9 cellular contexts compared by ENCODE assay signal in the genomic region with DNA sequence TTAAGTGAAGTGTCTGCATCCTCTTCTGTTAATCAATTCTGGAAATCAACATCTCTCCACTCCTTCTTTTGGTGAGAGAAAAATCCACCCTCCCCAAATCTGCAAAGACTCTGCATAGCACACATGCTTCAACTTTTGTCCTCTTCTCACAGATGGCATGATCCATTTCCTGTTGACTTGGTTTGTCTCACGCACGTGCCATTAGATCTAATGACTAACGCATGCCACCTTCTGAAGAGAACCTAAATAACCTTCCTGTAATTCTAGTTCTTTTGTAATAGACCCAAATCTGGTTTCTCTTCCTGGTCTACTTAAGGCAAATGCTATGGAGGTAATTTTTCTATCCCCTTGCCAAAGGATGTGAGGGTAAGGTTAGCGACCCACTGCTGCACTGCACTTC. TPM values are rescaled to one million over a fixed set of nuclear protein-coding genes. Genes with fewer than 3 reads are reported as not detected.
DNase-seq lines count a peak whose midpoint lies in the region; ATAC-seq, FAIRE-seq and TF ChIP-seq lines count a peak whose summit lies in the region.
"Had no signal": no experiment of that assay in that cellular context is flagged by ENCODE, and none has a peak within 500 bp of the region (broad histone marks: within the 10 kb centered on the region; RNA-seq: fewer than 3 reads in every experiment).

No MANE protein-coding gene starts in this region.

- dilution Hi-C loops in endothelial cell of umbilical vein (cut with MboI; ENCODE audit: extremely low pct_ligation_motif_present, low sequenced_read_pairs): no loop called here

- H3K79me2 ChIP-seq in PC-3 (ENCODE audit: low read length): no peaks in the 10 kb centered on the region
- no peaks in the 10 kb centered on the region for H3K79me2 ChIP-seq in endothelial cell of umbilical vein (ENCODE audit: control insufficient read depth, insufficient read depth, low read length)

- H3K9ac ChIP-seq in PC-3 (ENCODE audit: low read length): no peak overlapping the region
- H3K9ac ChIP-seq in endothelial cell of umbilical vein (replicated peaks; ENCODE audit: extremely low read depth, insufficient read depth, low read length): peak overlapping the region; percentile 3

- POLR2A ChIA-PET in PC-3 (lab: Charles Lee; ENCODE audit: unreplicated experiment): no interaction called here
- POLR2A ChIA-PET in endothelial cell of umbilical vein (lab: Charles Lee): no interaction called here

- no peak for TF ChIP-seq CTCF in GM12865 (IDR thresholded peaks at IDR 0.05; ENCODE audit: insufficient read depth, low read depth, low read length, missing control alignments)
- no peak for TF ChIP-seq CTCF in PC-3 (conservative IDR thresholded peaks at IDR 0.05; ENCODE audit: low read depth, low read length)
- TF ChIP-seq CTCF in endothelial cell of umbilical vein (IDR thresholded peaks at IDR 0.05; ENCODE audit: extremely low read depth in 1 of 2, insufficient read depth in 1 of 2, low read depth in 1 of 2, low read length in 2 of 2): no peak

- BruUV-seq in PC-3 (replicated peaks; lab: Mats Ljungman, UMichigan): no TSS peak
- BruUV-seq in endothelial cell of umbilical vein (replicated peaks; lab: Mats Ljungman, UMichigan): no TSS peak

- H4K20me1 ChIP-seq in PC-3 (ENCODE audit: low read length): no peaks in the 10 kb centered on the region
- no peaks in the 10 kb centered on the region for H4K20me1 ChIP-seq in endothelial cell of umbilical vein (replicated peaks; ENCODE audit: control insufficient read depth, extremely low read depth, insufficient read depth, low read length)

- H3K4me2 ChIP-seq in PC-3 (ENCODE audit: low read length) (no peak overlapping the region), endothelial cell of umbilical vein (ENCODE audit: insufficient read depth, low read length) (peak overlapping the region; percentile 59)

- no peaks in the 10 kb centered on the region for H3K9me1 ChIP-seq in endothelial cell of umbilical vein (replicated peaks; ENCODE audit: control insufficient read depth, extremely low read depth, insufficient read depth, low read length)

- no peaks in the 10 kb centered on the region for H3F3A ChIP-seq in PC-3 (ENCODE audit: low read length, unreplicated experiment)

- intact Hi-C loops in PC-3 (cut with micrococcal nuclease) (loop anchor here (10.0 kb wide), 2 partner anchors 165 to 245 kb away; a partner anchor contains a TSS), endothelial cell of umbilical vein (cut with micrococcal nuclease) (loop anchor here (1.0 to 10.0 kb wide), 6 partner anchors 51 to 745 kb away; a partner anchor contains a TSS)

- no peaks in the 10 kb centered on the region for H3K27me3 ChIP-seq in PC-3 (ENCODE audit: low read length)
- H3K27me3 ChIP-seq in endothelial cell of umbilical vein (ENCODE audit: control insufficient read depth in 2 of 2, insufficient read depth in 2 of 2, low read length in 2 of 2): no peaks in the 10 kb centered on the region

- no peak; the same call in 1 of the 2 replicates for ATAC-seq in PC-3
- ATAC-seq: Panc1 had no signal

- H3K4me1 ChIP-seq in PC-3 (ENCODE audit: insufficient read depth, low read length) (peaks cover 21% of the 10 kb centered on the region), endothelial cell of umbilical vein (ENCODE audit: control insufficient read depth, extremely low read depth, insufficient read depth, low read length) (peaks cover 38% of the 10 kb centered on the region)

- CTCF ChIA-PET in PC-3 (lab: Charles Lee): no interaction called here
- CTCF ChIA-PET in endothelial cell of umbilical vein (lab: Charles Lee): interaction anchor here (1.3 to 3.3 kb wide), 2 partner anchors 102 to 474 kb away, joined by 3 to 14 read pairs; no protein-coding TSS in a partner anchor

- no peak for TF ChIP-seq POLR2A in endothelial cell of umbilical vein (IDR thresholded peaks at IDR 0.05; ENCODE audit: low read depth, low read length)

- H3K27ac ChIP-seq in PC-3 (ENCODE audit: low read length): no peak overlapping the region
- peak overlapping the region; percentile 73 for H3K27ac ChIP-seq in endothelial cell of umbilical vein (ENCODE audit: insufficient read depth, low read depth, low read length)
- H3K27ac ChIP-seq in caudate nucleus (ENCODE audit: low read depth, low read length): no peak overlapping the region

- DNase-seq in GM12865 (ENCODE audit: low read depth): peak; percentile 73
- peak; percentile 75 for DNase-seq in H4 (ENCODE audit: low spot score)
- DNase-seq in PC-3: peak; percentile 34
- DNase-seq in endothelial cell of umbilical vein (ENCODE audit: low read depth, low spot score): peak; percentile 92
- DNase-seq in NCI-H1436 treated with DMSO at 0.1 percent for 48 hours (lab: John Stamatoyannopoulos, UW): no peak
- DNase-seq in caudate nucleus (lab: John Stamatoyannopoulos, UW): no peak
- DNase-seq in NCI-H446 treated with DMSO at 0.1 percent for 48 hours (lab: John Stamatoyannopoulos, UW): no peak
- no peak for DNase-seq in kidney glomerular epithelial cell (lab: John Stamatoyannopoulos, UW)

- H3K36me3 ChIP-seq in PC-3 (ENCODE audit: low read depth, low read length) (no peaks in the 10 kb centered on the region), endothelial cell of umbilical vein (ENCODE audit: control insufficient read depth in 2 of 2, extremely low read depth in 1 of 2, insufficient read depth in 2 of 2, low read length in 2 of 2) (no peaks in the 10 kb centered on the region)

- H3K4me3 ChIP-seq in GM12865 (ENCODE audit: low read depth, low read length): no peak overlapping the region
- H3K4me3 ChIP-seq in PC-3 (ENCODE audit: low read length): no peak overlapping the region
- no peak overlapping the region for H3K4me3 ChIP-seq in endothelial cell of umbilical vein (replicated peaks in 1 of 3; ENCODE audit: insufficient read depth in 1 of 3, low read depth in 1 of 3, low read length in 3 of 3)

- H3K9me3 ChIP-seq in PC-3 (ENCODE audit: low read length): no peaks in the 10 kb centered on the region
- no peaks in the 10 kb centered on the region for H3K9me3 ChIP-seq in endothelial cell of umbilical vein (replicated peaks; ENCODE audit: control insufficient read depth, insufficient read depth, low read length)

- no peaks in the 10 kb centered on the region for H3K9me2 ChIP-seq in PC-3 (replicated peaks; ENCODE audit: low read length)

- FAIRE-seq in endothelial cell of umbilical vein (lab: Jason Lieb, UNC): peak; percentile 55

- H2AFZ ChIP-seq in PC-3 (ENCODE audit: low read length): 0 out of 2 replicates have a peak overlapping the region, but pooled peaks have one; percentile 43
- H2AFZ ChIP-seq in endothelial cell of umbilical vein (ENCODE audit: low read depth, low read length): no peak overlapping the region

TF ChIP-seq in endothelial cell of umbilical vein, 7 proteins besides CTCF, POLR2A, EP300 and RAD21:
- TF ChIP-seq MYC (IDR thresholded peaks at IDR 0.05; ENCODE audit: low read depth, low read length): peak; percentile 67
- TF ChIP-seq, protein P1, sequence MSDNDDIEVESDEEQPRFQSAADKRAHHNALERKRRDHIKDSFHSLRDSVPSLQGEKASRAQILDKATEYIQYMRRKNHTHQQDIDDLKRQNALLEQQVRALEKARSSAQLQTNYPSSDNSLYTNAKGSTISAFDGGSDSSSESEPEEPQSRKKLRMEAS (IDR thresholded peaks at IDR 0.05; ENCODE audit: insufficient read depth, insufficient read length): peak; percentile 94
- peak; percentile 44 for TF ChIP-seq POLR2AphosphoS5 (IDR thresholded peaks at IDR 0.05; ENCODE audit: insufficient read depth, low read depth, low read length)
- peak; percentile 77 for TF ChIP-seq JUN (IDR thresholded peaks at IDR 0.05; ENCODE audit: borderline replicate concordance, insufficient read depth, insufficient read length, low read depth)
- peak; percentile 34 for TF ChIP-seq FOS (IDR thresholded peaks at IDR 0.05; ENCODE audit: borderline replicate concordance, insufficient read depth, low read length)
- TF ChIP-seq GATA2 (IDR thresholded peaks at IDR 0.05; ENCODE audit: insufficient read depth, insufficient read length, low read depth, low read length): no peak

RNA-seq across cellular contexts. Expression of a gene that starts 51.0 kb away (rescaled TPM):
- 7.1 and 8.6 TPM in 2 replicates for total RNA-seq in H4 (2014; rRNA removed; shearing (Covaris generic))
- total RNA-seq in PC-3 (2014; rRNA removed): 6.5 and 8.7 TPM in 2 replicates
- total RNA-seq in endothelial cell of umbilical vein: 39.1 and 41.1 TPM in 2 replicates
- polyA plus RNA-seq in endothelial cell of umbilical vein: 17.1 and 19.4 TPM in 2 replicates
- polyA plus RNA-seq in endothelial cell of umbilical vein (2011; cell fraction: cytosol; rRNA removed): 15.4 and 16.5 TPM in 2 replicates
- 90.8 and 104 TPM in 2 replicates for polyA plus RNA-seq in endothelial cell of umbilical vein (2011; cell fraction: nucleus; rRNA removed)
- 17.6 and 26.1 TPM in 2 replicates for polyA plus RNA-seq in endothelial cell of umbilical vein (2012)
- polyA minus RNA-seq in endothelial cell of umbilical vein: 49.2 and 57.4 TPM in 2 replicates
- 8.9 TPM for polyA minus RNA-seq in endothelial cell of umbilical vein (2011; cell fraction: cytosol; rRNA and poly(A)+ RNA removed)
- polyA minus RNA-seq in endothelial cell of umbilical vein (2011; cell fraction: nucleus; rRNA and poly(A)+ RNA removed): 112 and 162 TPM in 2 replicates

RNA-seq across cellular contexts. Expression of a gene that starts 60.0 kb away (rescaled TPM):
- total RNA-seq in H4 (2014; rRNA removed; shearing (Covaris generic)): 0.10 TPM in 1 of 2 replicates, not detected in the other
- total RNA-seq in PC-3 (2014; rRNA removed) (not detected in 2 replicates), endothelial cell of umbilical vein (not detected in 2 replicates)
- not detected in 2 replicates for polyA plus RNA-seq in endothelial cell of umbilical vein
- not detected in 2 replicates for polyA plus RNA-seq in endothelial cell of umbilical vein (2011; cell fraction: cytosol; rRNA removed)
- polyA plus RNA-seq in endothelial cell of umbilical vein (2011; cell fraction: nucleus; rRNA removed): not detected in 2 replicates
- polyA plus RNA-seq in endothelial cell of umbilical vein (2012): not detected in 2 replicates
- not detected in 2 replicates for polyA minus RNA-seq in endothelial cell of umbilical vein
- not detected for polyA minus RNA-seq in endothelial cell of umbilical vein (2011; cell fraction: cytosol; rRNA and poly(A)+ RNA removed)
- not detected in 2 replicates for polyA minus RNA-seq in endothelial cell of umbilical vein (2011; cell fraction: nucleus; rRNA and poly(A)+ RNA removed)

Comparison
In these comparisons a context has a peak if more than half of its experiments do, and no peak if none do; other contexts are left out.
1. DNase-seq: peak in GM12865 (single experiment), H4 (single experiment), PC-3 (single experiment) and endothelial cell of umbilical vein (single experiment); none in NCI-H1436 treated with DMSO at 0.1 percent for 48 hours (single experiment), caudate nucleus (0 of 61), NCI-H446 treated with DMSO at 0.1 percent for 48 hours (single experiment) and kidney glomerular epithelial cell (single experiment).